Comparison of ENCODE assay signal across 6 cellular contexts in genomic region chr1:43936470-43937151, GRCh38. TPM values are rescaled to one million over a fixed set of nuclear protein-coding genes. Genes with fewer than 3 reads are reported as not detected.
A peak's percentile ranks its signal among the peaks of the same experiment; 100 is the strongest.
DNase-seq lines count a peak whose midpoint lies in the region; ATAC-seq and TF ChIP-seq lines count a peak whose summit lies in the region.

No MANE protein-coding gene starts in this region.

- peaks cover 7% of the 10 kb centered on the region for H3K27me3 ChIP-seq in ascending aorta
- H3K27me3 ChIP-seq in HAP-1 (ENCODE audit: low read depth) = no peaks in the 10 kb centered on the region

- TF ChIP-seq CTCF in ascending aorta (IDR thresholded peaks at IDR 0.05) = no peak

- intact Hi-C loops in ascending aorta (cut with DNase I) = no loop called here

- ATAC-seq in GM19324 (IDR thresholded peaks at IDR 0.05; ENCODE audit: low FRiP score, unreplicated experiment) (no peak), GM19328 (IDR thresholded peaks at IDR 0.05; ENCODE audit: unreplicated experiment) (no peak)

- H3K9me3 ChIP-seq in ascending aorta = no peaks in the 10 kb centered on the region
- no peaks in the 10 kb centered on the region for H3K9me3 ChIP-seq in mesodermal cell (ENCODE audit: control insufficient read depth, low read length)
- no peaks in the 10 kb centered on the region for H3K9me3 ChIP-seq in HAP-1

- no peaks in the 10 kb centered on the region for H3K36me3 ChIP-seq in ascending aorta
- H3K36me3 ChIP-seq in mesodermal cell (ENCODE audit: control insufficient read depth, insufficient read depth, low read length) = no peaks in the 10 kb centered on the region
- H3K36me3 ChIP-seq in HAP-1 (replicated peaks) = no peaks in the 10 kb centered on the region

- peak; percentile 92 for DNase-seq in HuH-7 (ENCODE audit: low spot score)
- no peak for DNase-seq in ascending aorta (ENCODE audit: low spot score in 2 of 2)
- no peak for DNase-seq in HAP-1 (ENCODE audit: low spot score in 2 of 2)

- H3K4me3 ChIP-seq in ascending aorta (peak overlapping the region; percentile 44 to 60), mesodermal cell (ENCODE audit: extremely low read depth, insufficient read depth, low read length, poor library complexity, severe bottlenecking) (peak overlapping the region; percentile 29), HAP-1 (no peak overlapping the region)

- in situ Hi-C loops in HAP-1 (cut with MboI; ENCODE audit: low sequenced_read_pairs) = loop anchor here (25.0 kb wide), 1 partner anchor 399 kb away; the partner anchor contains the start of gene PTPRF

- H3K4me1 ChIP-seq in ascending aorta = peaks cover 8 to 19% of the 10 kb centered on the region in 2 donors
- H3K4me1 ChIP-seq in mesodermal cell (ENCODE audit: control insufficient read depth, insufficient read depth, low read length, poor library complexity, severe bottlenecking) = peaks cover 18% of the 10 kb centered on the region
- peaks cover 3% of the 10 kb centered on the region; the same call in 1 of the 2 replicates for H3K4me1 ChIP-seq in HAP-1

- 11 to 14% methylated on average over 37 to 49 of the region's 49 CpGs for WGBS in mesodermal cell (ENCODE audit: insufficient coverage in 2 of 2), 2 experiments

- H3K27ac ChIP-seq in ascending aorta (no peak overlapping the region), mesodermal cell (ENCODE audit: low read depth, low read length, severe bottlenecking) (no peak overlapping the region)

RNA-seq across cellular contexts. Expression of gene ARTN, which starts 3.0 kb away (rescaled TPM):
- not detected for total RNA-seq in ascending aorta
- polyA plus RNA-seq in mesodermal cell (2013, experiment 1 of 2) = 0.26 TPM
- not detected for polyA plus RNA-seq in mesodermal cell (2013, experiment 2 of 2)

RNA-seq across cellular contexts. Expression of gene IPO13, which starts 10.1 kb away (rescaled TPM):
- 6.2 TPM for total RNA-seq in ascending aorta
- polyA plus RNA-seq in mesodermal cell (2013, experiment 1 of 2) = 16.0 TPM
- 13.5 TPM for polyA plus RNA-seq in mesodermal cell (2013, experiment 2 of 2)

RNA-seq across cellular contexts. Expression of gene DPH2, which starts 33.2 kb away (rescaled TPM):
- 69.3 TPM for total RNA-seq in ascending aorta
- 20.3 TPM for polyA plus RNA-seq in mesodermal cell (2013, experiment 1 of 2)
- polyA plus RNA-seq in mesodermal cell (2013, experiment 2 of 2) = 12.6 TPM

RNA-seq across cellular contexts. Expression of gene ATP6V0B, which starts 38.1 kb away (rescaled TPM):
- 115 TPM for total RNA-seq in ascending aorta
- 133 TPM for polyA plus RNA-seq in mesodermal cell (2013, experiment 1 of 2)
- polyA plus RNA-seq in mesodermal cell (2013, experiment 2 of 2) = 103 TPM

RNA-seq across cellular contexts. Expression of gene B4GALT2, which starts 42.4 kb away (rescaled TPM):
- total RNA-seq in ascending aorta = 93.2 TPM
- 71.6 TPM for polyA plus RNA-seq in mesodermal cell (2013, experiment 1 of 2)
- 57.1 TPM for polyA plus RNA-seq in mesodermal cell (2013, experiment 2 of 2)
